Comparison of ENCODE assay signal across 7 cellular contexts in genomic region chrX:153927686-153927935, GRCh38. TPM values are rescaled to one million over a fixed set of nuclear protein-coding genes. Genes with fewer than 3 reads are reported as not detected.
DNase-seq lines count a peak whose midpoint lies in the region; ATAC-seq and TF ChIP-seq lines count a peak whose summit lies in the region.

No MANE protein-coding gene starts in this region.

- peak overlapping the region; percentile 97 for H3K27ac Mint-ChIP-seq in activated T-helper 1 cell treated with anti-CD3 and anti-CD28 coated beads, Interleukin-12 subunit alpha, Interleukin-12 subunit beta, Interleukin-2, Interleukin-4 antibody, amounts not matched to agents 30 ng/mL and 10 ng/mL and 1 ng/mL, durations not matched to agents 14 hours and 24 hours and 36 hours
- H3K27ac Mint-ChIP-seq in stimulated activated naive B cell treated with anti-CD40 and anti-IgM and Interleukin-4, amounts not matched to agents 10 μg/mL and 1 μg/mL and 100 μg/mL, for 72 hours = peak overlapping the region; percentile 100

- intact Hi-C loops in activated T-helper 1 cell treated with anti-CD3 and anti-CD28 coated beads, Interleukin-12 subunit alpha, Interleukin-12 subunit beta, Interleukin-2, Interleukin-4 antibody, amounts not matched to agents 30 ng/mL and 10 ng/mL and 1 ng/mL, durations not matched to agents 14 hours and 24 hours and 36 hours (cut with micrococcal nuclease) = loop anchor here (2.0 to 10.0 kb wide), 4 partner anchors 165 to 550 kb away; partner anchors contain the start of genes ABCD1, BCAP31, LAGE3 and PLXNB3

- peaks cover 9% of the 10 kb centered on the region for H3K36me3 Mint-ChIP-seq in activated T-helper 1 cell treated with anti-CD3 and anti-CD28 coated beads, Interleukin-12 subunit alpha, Interleukin-12 subunit beta, Interleukin-2, Interleukin-4 antibody, amounts not matched to agents 30 ng/mL and 10 ng/mL and 1 ng/mL, durations not matched to agents 14 hours and 24 hours and 36 hours (ENCODE audit: low read depth)
- peaks cover 19 to 50% of the 10 kb centered on the region in 2 donors for H3K36me3 Mint-ChIP-seq in stimulated activated naive B cell treated with anti-CD40 and anti-IgM and Interleukin-4, amounts not matched to agents 10 μg/mL and 1 μg/mL and 100 μg/mL, for 72 hours

- peak; percentile 1 for ATAC-seq in stimulated activated naive B cell treated with anti-CD40 and anti-IgM and Interleukin-4, amounts not matched to agents 10 μg/mL and 1 μg/mL and 100 μg/mL, for 72 hours (replicated peaks)
- no peak for ATAC-seq in GM18511 (IDR thresholded peaks at IDR 0.05; ENCODE audit: unreplicated experiment)

- H3K36me3 ChIP-seq in HEK293 (ENCODE audit: control insufficient read depth in 2 of 2, insufficient read depth in 1 of 2, low read length in 2 of 2) = peaks cover 14 to 37% of the 10 kb centered on the region in 2 experiments

- H3K9me3 ChIP-seq in HEK293 (ENCODE audit: control insufficient read depth, insufficient read depth, low read depth, low read length) = no peaks in the 10 kb centered on the region

- peak overlapping the region; percentile 66 for H3K4me3 ChIP-seq in HEK293 (ENCODE audit: low read depth, low read length)
- H3K4me3 ChIP-seq in iPS-11a (ENCODE audit: low read depth, low read length) = peak overlapping the region; percentile 41

- peaks cover 10% of the 10 kb centered on the region for H3K4me1 ChIP-seq in HEK293 (ENCODE audit: control insufficient read depth, insufficient read depth, low read length)

- POLR2A ChIA-PET in HEK293 (lab: Yijun Ruan, JAX) = interaction anchor here (0.7 to 4.2 kb wide), 13 partner anchors 12 to 240 kb away, joined by 3 to 67 read pairs (median 8); partner anchors contain the start of genes HCFC1, RENBP, SLC6A8 and TMEM187

- H3K4me1 Mint-ChIP-seq in activated T-helper 1 cell treated with anti-CD3 and anti-CD28 coated beads, Interleukin-12 subunit alpha, Interleukin-12 subunit beta, Interleukin-2, Interleukin-4 antibody, amounts not matched to agents 30 ng/mL and 10 ng/mL and 1 ng/mL, durations not matched to agents 14 hours and 24 hours and 36 hours (ENCODE audit: low read depth) = peaks cover 27% of the 10 kb centered on the region
- peaks cover 45 to 65% of the 10 kb centered on the region in 2 donors for H3K4me1 Mint-ChIP-seq in stimulated activated naive B cell treated with anti-CD40 and anti-IgM and Interleukin-4, amounts not matched to agents 10 μg/mL and 1 μg/mL and 100 μg/mL, for 72 hours

- peak overlapping the region; percentile 91 for H3K4me3 Mint-ChIP-seq in activated T-helper 1 cell treated with anti-CD3 and anti-CD28 coated beads, Interleukin-12 subunit alpha, Interleukin-12 subunit beta, Interleukin-2, Interleukin-4 antibody, amounts not matched to agents 30 ng/mL and 10 ng/mL and 1 ng/mL, durations not matched to agents 14 hours and 24 hours and 36 hours
- peak overlapping the region; percentile 94 for H3K4me3 Mint-ChIP-seq in stimulated activated naive B cell treated with anti-CD40 and anti-IgM and Interleukin-4, amounts not matched to agents 10 μg/mL and 1 μg/mL and 100 μg/mL, for 72 hours

- TF ChIP-seq CTCF in HEK293 (tag by site-specific recombination; IDR thresholded peaks at IDR 0.05) = no peak

- CTCF ChIA-PET in HEK293 (lab: Yijun Ruan, JAX) = interaction anchor here (0.6 to 14.7 kb wide), 5 partner anchors 12 to 163 kb away, joined by 3 to 267 read pairs (median 4); partner anchors contain the start of genes PLXNB3 and RENBP

- DNase-seq in activated T-helper 1 cell treated with anti-CD3 and anti-CD28 coated beads, Interleukin-12 subunit alpha, Interleukin-12 subunit beta, Interleukin-2, Interleukin-4 antibody, amounts not matched to agents 30 ng/mL and 10 ng/mL and 1 ng/mL, durations not matched to agents 14 hours and 24 hours and 36 hours (ENCODE audit: low spot score) = no peak
- no peak for DNase-seq in stimulated activated naive B cell treated with anti-CD40 and anti-IgM and Interleukin-4, amounts not matched to agents 10 μg/mL and 1 μg/mL and 100 μg/mL, for 72 hours
- DNase-seq in NCI-H345 treated with DMSO at 0.1 percent for 48 hours (lab: John Stamatoyannopoulos, UW; ENCODE audit: unreplicated experiment) = no peak
- DNase-seq in NCI-H82 treated with DMSO at 0.1 percent for 48 hours (lab: John Stamatoyannopoulos, UW; ENCODE audit: unreplicated experiment) = no peak

- H3K9me3 Mint-ChIP-seq in activated T-helper 1 cell treated with anti-CD3 and anti-CD28 coated beads, Interleukin-12 subunit alpha, Interleukin-12 subunit beta, Interleukin-2, Interleukin-4 antibody, amounts not matched to agents 30 ng/mL and 10 ng/mL and 1 ng/mL, durations not matched to agents 14 hours and 24 hours and 36 hours = no peaks in the 10 kb centered on the region
- H3K9me3 Mint-ChIP-seq in stimulated activated naive B cell treated with anti-CD40 and anti-IgM and Interleukin-4, amounts not matched to agents 10 μg/mL and 1 μg/mL and 100 μg/mL, for 72 hours = no peaks in the 10 kb centered on the region

- peak overlapping the region; percentile 95 for H3K27ac ChIP-seq in HEK293 (ENCODE audit: extremely low read depth, low read depth, low read length)

- no peaks in the 10 kb centered on the region for H3K27me3 Mint-ChIP-seq in activated T-helper 1 cell treated with anti-CD3 and anti-CD28 coated beads, Interleukin-12 subunit alpha, Interleukin-12 subunit beta, Interleukin-2, Interleukin-4 antibody, amounts not matched to agents 30 ng/mL and 10 ng/mL and 1 ng/mL, durations not matched to agents 14 hours and 24 hours and 36 hours (ENCODE audit: insufficient read depth)
- no peaks in the 10 kb centered on the region for H3K27me3 Mint-ChIP-seq in stimulated activated naive B cell treated with anti-CD40 and anti-IgM and Interleukin-4, amounts not matched to agents 10 μg/mL and 1 μg/mL and 100 μg/mL, for 72 hours

TF ChIP-seq in HEK293, 187 proteins besides CTCF, POLR2A, EP300 and RAD21:
- TF ChIP-seq ZBTB6 (tag by site-specific recombination; IDR thresholded peaks at IDR 0.05) (no peak), ZNF146 (tag by site-specific recombination; IDR thresholded peaks at IDR 0.05) (no peak), ZBTB48 (tag by site-specific recombination; IDR thresholded peaks at IDR 0.05) (peak; percentile 91), ZNF366 (tag by site-specific recombination; conservative IDR thresholded peaks at IDR 0.05) (peak; percentile 41; the same call in 1 of the 2 replicates), ZNF23 (tag by site-specific recombination; IDR thresholded peaks at IDR 0.05; ENCODE audit: borderline replicate concordance) (no peak)

RNA-seq across cellular contexts. Expression of gene ARHGAP4, which starts 1.5 kb away (rescaled TPM):
- 128 TPM in 2 replicates for total RNA-seq in activated T-helper 1 cell treated with anti-CD3 and anti-CD28 coated beads, Interleukin-12 subunit alpha, Interleukin-12 subunit beta, Interleukin-2, Interleukin-4 antibody, amounts not matched to agents 30 ng/mL and 10 ng/mL and 1 ng/mL, durations not matched to agents 14 hours and 24 hours and 36 hours

RNA-seq across cellular contexts. Expression of gene NAA10, which starts 7.2 kb away (rescaled TPM):
- total RNA-seq in activated T-helper 1 cell treated with anti-CD3 and anti-CD28 coated beads, Interleukin-12 subunit alpha, Interleukin-12 subunit beta, Interleukin-2, Interleukin-4 antibody, amounts not matched to agents 30 ng/mL and 10 ng/mL and 1 ng/mL, durations not matched to agents 14 hours and 24 hours and 36 hours = 150 and 156 TPM in 2 replicates

RNA-seq across cellular contexts. Expression of gene RENBP, which starts 16.8 kb away (rescaled TPM):
- 12.8 and 14.0 TPM in 2 replicates for total RNA-seq in activated T-helper 1 cell treated with anti-CD3 and anti-CD28 coated beads, Interleukin-12 subunit alpha, Interleukin-12 subunit beta, Interleukin-2, Interleukin-4 antibody, amounts not matched to agents 30 ng/mL and 10 ng/mL and 1 ng/mL, durations not matched to agents 14 hours and 24 hours and 36 hours

RNA-seq across cellular contexts. Expression of gene AVPR2, which starts 23.1 kb away (rescaled TPM):
- not detected in 2 replicates for total RNA-seq in activated T-helper 1 cell treated with anti-CD3 and anti-CD28 coated beads, Interleukin-12 subunit alpha, Interleukin-12 subunit beta, Interleukin-2, Interleukin-4 antibody, amounts not matched to agents 30 ng/mL and 10 ng/mL and 1 ng/mL, durations not matched to agents 14 hours and 24 hours and 36 hours

RNA-seq across cellular contexts. Expression of gene L1CAM, which starts 41.6 kb away (rescaled TPM):
- 1.7 and 3.3 TPM in 2 replicates for total RNA-seq in activated T-helper 1 cell treated with anti-CD3 and anti-CD28 coated beads, Interleukin-12 subunit alpha, Interleukin-12 subunit beta, Interleukin-2, Interleukin-4 antibody, amounts not matched to agents 30 ng/mL and 10 ng/mL and 1 ng/mL, durations not matched to agents 14 hours and 24 hours and 36 hours
